In the genomic region with DNA sequence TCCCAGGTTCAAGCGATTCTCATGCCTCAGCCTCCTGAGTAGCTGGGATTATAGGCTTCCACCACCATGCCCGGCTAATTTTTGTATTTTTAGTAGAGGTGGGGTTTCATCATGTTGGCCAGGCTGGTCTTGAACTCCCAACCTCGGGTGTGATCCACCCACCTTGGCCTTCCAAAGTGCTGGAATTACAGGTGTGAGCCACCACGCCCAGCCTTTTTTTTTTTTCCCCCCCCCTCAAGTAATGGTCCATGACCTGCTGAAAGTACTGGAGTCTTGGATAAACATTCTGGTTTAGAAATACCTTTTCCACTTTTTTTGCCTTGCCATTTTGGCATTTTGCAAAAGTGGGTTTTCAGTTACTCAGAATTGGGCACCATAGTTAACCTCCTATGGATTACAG, we compare ENCODE assay signal across 1 cellular context.
TF ChIP-seq lines count a peak whose summit lies in the region.
"Not testable (repeated sequence)": the region's sequence is repeated elsewhere in the genome, so short reads cannot be mapped to it uniquely, and the experiment has no call there.

No MANE protein-coding gene starts in this region.

TF ChIP-seq in K562, 482 proteins besides CTCF, POLR2A, EP300 and RAD21:
- TF ChIP-seq, protein P1, sequence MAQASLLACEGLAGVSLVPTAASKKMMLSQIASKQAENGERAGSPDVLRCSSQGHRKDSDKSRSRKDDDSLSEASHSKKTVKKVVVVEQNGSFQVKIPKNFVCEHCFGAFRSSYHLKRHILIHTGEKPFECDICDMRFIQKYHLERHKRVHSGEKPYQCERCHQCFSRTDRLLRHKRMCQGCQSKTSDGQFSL (CRISPR knock-in tag; IDR thresholded peaks at IDR 0.05) = 0 out of 2 replicates have a peak, but pooled peaks have one; percentile 29
- TF ChIP-seq, protein P1 (tag; IDR thresholded peaks at IDR 0.05) = not testable (repeated sequence)
- TF ChIP-seq TAL1 (IDR thresholded peaks at IDR 0.05) (0 out of 2 replicates have a peak, but pooled peaks have one; percentile 2), PML (IDR thresholded peaks at IDR 0.05; ENCODE audit: low read length) (0 out of 2 replicates have a peak, but pooled peaks have one; percentile 44)
